13 cellular contexts compared by ENCODE assay signal in genomic region chr2:157375384-157375783, GRCh38. TPM values are rescaled to one million over a fixed set of nuclear protein-coding genes. Genes with fewer than 3 reads are reported as not detected.
DNase-seq lines count a peak whose midpoint lies in the region; ATAC-seq and TF ChIP-seq lines count a peak whose summit lies in the region.
"Had no signal": no experiment of that assay in that cellular context is flagged by ENCODE, and none has a peak within 500 bp of the region (broad histone marks: within the 10 kb centered on the region; RNA-seq: fewer than 3 reads in every experiment).

No MANE protein-coding gene starts in this region.

- no peak for ATAC-seq in right lobe of liver
- ATAC-seq in sciatic nerve: no peak
- ATAC-seq in HG03460 (IDR thresholded peaks at IDR 0.05; ENCODE audit: unreplicated experiment): no peak
- ATAC-seq in naive thymus-derived CD8-positive, alpha-beta T cell: no peak

- H3K9me3 Mint-ChIP-seq in naive thymus-derived CD8-positive, alpha-beta T cell: peaks cover 5 to 27% (median 23%) of the 10 kb centered on the region in 9 donors

- H3K9me2 ChIP-seq in OCI-LY7 (ENCODE audit: insufficient read depth, low read length) (no peaks in the 10 kb centered on the region), hepatocyte (replicated peaks; ENCODE audit: insufficient read depth) (no peaks in the 10 kb centered on the region)

- H3K27ac ChIP-seq in liver (ENCODE audit: low read depth in 1 of 2, low read length in 2 of 2) (no peak overlapping the region), right lobe of liver (no peak overlapping the region), OCI-LY7 (ENCODE audit: low read depth, low read length, poor library complexity, severe bottlenecking) (no peak overlapping the region), hepatocyte (peak overlapping the region; percentile 24)
- H3K27ac ChIP-seq: GM23248, HL-60 had no signal

- H3K36me3 ChIP-seq in liver (ENCODE audit: control insufficient read depth in 4 of 4, insufficient read depth in 3 of 4, low read depth in 1 of 4, low read length in 3 of 4) (no peaks in the 10 kb centered on the region), right lobe of liver (no peaks in the 10 kb centered on the region), OCI-LY7 (ENCODE audit: insufficient read depth, low read length) (no peaks in the 10 kb centered on the region; the same call in 1 of the 2 replicates), hepatocyte (replicated peaks; ENCODE audit: insufficient read depth, low read depth) (no peaks in the 10 kb centered on the region)

- H3K4me2 ChIP-seq in OCI-LY7 (ENCODE audit: low read length) (no peak overlapping the region), hepatocyte (no peak overlapping the region)

- BruUV-seq in OCI-LY7 (replicated peaks; lab: Mats Ljungman, UMichigan): no TSS peak

- TF ChIP-seq RAD21 in liver (IDR thresholded peaks at IDR 0.05): no peak

- H3K36me3 Mint-ChIP-seq in naive thymus-derived CD8-positive, alpha-beta T cell: peaks cover 3 to 25% (median 24%) of the 10 kb centered on the region in 3 donors

- H3K9me3 ChIP-seq in liver (ENCODE audit: control insufficient read depth in 4 of 4, low read length in 3 of 4) (peaks cover 5 to 11% (median 7%) of the 10 kb centered on the region in 4 donors), right lobe of liver (no peaks in the 10 kb centered on the region), OCI-LY7 (ENCODE audit: low read length) (peaks cover 22% of the 10 kb centered on the region; the same call in 1 of the 2 replicates), hepatocyte (ENCODE audit: low read depth) (peaks cover 6% of the 10 kb centered on the region)

- no peaks in the 10 kb centered on the region for H3K4me1 ChIP-seq in liver (ENCODE audit: control insufficient read depth in 4 of 4, insufficient read depth in 4 of 4, low read length in 3 of 4)
- H3K4me1 ChIP-seq in right lobe of liver: no peaks in the 10 kb centered on the region
- H3K4me1 ChIP-seq in OCI-LY7 (ENCODE audit: insufficient read depth, low read length, poor library complexity, severe bottlenecking): no peaks in the 10 kb centered on the region
- H3K4me1 ChIP-seq in hepatocyte (ENCODE audit: insufficient read depth): no peaks in the 10 kb centered on the region

- H4K20me1 ChIP-seq in OCI-LY7 (ENCODE audit: insufficient read depth, low read length) (no peaks in the 10 kb centered on the region), hepatocyte (ENCODE audit: insufficient read depth, poor library complexity, severe bottlenecking) (no peaks in the 10 kb centered on the region)

- H3K27me3 Mint-ChIP-seq in naive thymus-derived CD8-positive, alpha-beta T cell: no peaks in the 10 kb centered on the region
- H3K27me3 Mint-ChIP-seq: B cell; CD4-positive, alpha-beta T cell had no signal

- H3K4me3 Mint-ChIP-seq in naive thymus-derived CD8-positive, alpha-beta T cell: no peak overlapping the region
- H3K4me3 Mint-ChIP-seq: B cell had no signal

- intact Hi-C loops in right lobe of liver (cut with DNase I) (no loop called here), OCI-LY7 (cut with micrococcal nuclease; ENCODE audit: unreplicated experiment) (no loop called here), sciatic nerve (cut with DNase I) (no loop called here)

- WGBS in liver: 96% methylated on average over 1 of the region's 1 CpG
- no CpG with 5 or more reads among the region's 1 CpG for WGBS in right lobe of liver (ENCODE audit: insufficient coverage, low coverage, low lambda C conversion rate, missing lambda C conversion rate)
- 85% methylated on average over 1 of the region's 1 CpG for WGBS in hepatocyte (ENCODE audit: low lambda C conversion rate, missing lambda C conversion rate)

- no peak for TF ChIP-seq POLR2A in right lobe of liver (IDR thresholded peaks at IDR 0.05)

- CTCF ChIA-PET in OCI-LY7 (lab: Charles Lee; ENCODE audit: unreplicated experiment): no interaction called here

- DNase-seq in right lobe of liver (no peak), OCI-LY7 (ENCODE audit: low spot score) (peak; percentile 33), hepatocyte (ENCODE audit: low spot score) (no peak), sciatic nerve (ENCODE audit: low spot score) (no peak)
- DNase-seq in naive thymus-derived CD8-positive, alpha-beta T cell: no peak
- DNase-seq: C1 segment of cervical spinal cord; CD4-positive, alpha-beta T cell; GM23248; H7 had no signal

- H3K4me3 ChIP-seq in liver (ENCODE audit: low read depth in 1 of 3, low read length in 3 of 3) (peak overlapping the region in 2 of 3 donors; percentile 9 to 29), right lobe of liver (no peak overlapping the region), OCI-LY7 (ENCODE audit: low read depth, low read length, poor library complexity, severe bottlenecking) (no peak overlapping the region), hepatocyte (no peak overlapping the region)
- H3K4me3 ChIP-seq: GM23248 had no signal

- TF ChIP-seq CTCF in liver (IDR thresholded peaks at IDR 0.05; ENCODE audit: low read depth, low read length, missing input control): no peak
- TF ChIP-seq CTCF in right lobe of liver (IDR thresholded peaks at IDR 0.05): no peak
- TF ChIP-seq CTCF in OCI-LY7 (conservative IDR thresholded peaks at IDR 0.05; ENCODE audit: low read length): no peak
- TF ChIP-seq CTCF in hepatocyte (IDR thresholded peaks at IDR 0.05; ENCODE audit: poor library complexity): no peak

- H3K27me3 ChIP-seq in liver (ENCODE audit: control insufficient read depth in 4 of 4, insufficient read depth in 4 of 4, low read length in 3 of 4) (no peaks in the 10 kb centered on the region), right lobe of liver (no peaks in the 10 kb centered on the region), hepatocyte (no peaks in the 10 kb centered on the region)

- H3K4me1 Mint-ChIP-seq in naive thymus-derived CD8-positive, alpha-beta T cell: peaks cover 12 to 28% (median 22%) of the 10 kb centered on the region in 4 donors

- POLR2A ChIA-PET in OCI-LY7 (lab: Charles Lee): no interaction called here
- POLR2A ChIA-PET in naive thymus-derived CD8-positive, alpha-beta T cell (lab: Charles Lee): no interaction called here

- H3K79me2 ChIP-seq in OCI-LY7 (ENCODE audit: insufficient read depth, low read depth, low read length) (no peaks in the 10 kb centered on the region), hepatocyte (no peaks in the 10 kb centered on the region)

- H2AFZ ChIP-seq in OCI-LY7 (ENCODE audit: low read length) (no peak overlapping the region), hepatocyte (no peak overlapping the region)
- H2AFZ ChIP-seq: GM23248 had no signal

- no peak overlapping the region for H3K9ac ChIP-seq in liver (ENCODE audit: low read depth in 1 of 2, low read length in 2 of 2)
- H3K9ac ChIP-seq: GM23248 had no signal

- H3K27ac Mint-ChIP-seq in naive thymus-derived CD8-positive, alpha-beta T cell: peak overlapping the region in 4 of 10 donors; percentile 36 to 69 (median 48)
- H3K27ac Mint-ChIP-seq: B cell; CD4-positive, alpha-beta T cell had no signal

TF ChIP-seq in liver, 16 proteins besides CTCF, POLR2A, EP300 and RAD21:
- TF ChIP-seq YY1 (IDR thresholded peaks at IDR 0.05) (no peak), RXRA (IDR thresholded peaks at IDR 0.05) (no peak), GABPA (IDR thresholded peaks at IDR 0.05 in 1 of 2, conservative IDR thresholded peaks at IDR 0.05 in 1 of 2) (no peak), FOXA2 (IDR thresholded peaks at IDR 0.05) (no peak)
- TF ChIP-seq, protein P1, sequence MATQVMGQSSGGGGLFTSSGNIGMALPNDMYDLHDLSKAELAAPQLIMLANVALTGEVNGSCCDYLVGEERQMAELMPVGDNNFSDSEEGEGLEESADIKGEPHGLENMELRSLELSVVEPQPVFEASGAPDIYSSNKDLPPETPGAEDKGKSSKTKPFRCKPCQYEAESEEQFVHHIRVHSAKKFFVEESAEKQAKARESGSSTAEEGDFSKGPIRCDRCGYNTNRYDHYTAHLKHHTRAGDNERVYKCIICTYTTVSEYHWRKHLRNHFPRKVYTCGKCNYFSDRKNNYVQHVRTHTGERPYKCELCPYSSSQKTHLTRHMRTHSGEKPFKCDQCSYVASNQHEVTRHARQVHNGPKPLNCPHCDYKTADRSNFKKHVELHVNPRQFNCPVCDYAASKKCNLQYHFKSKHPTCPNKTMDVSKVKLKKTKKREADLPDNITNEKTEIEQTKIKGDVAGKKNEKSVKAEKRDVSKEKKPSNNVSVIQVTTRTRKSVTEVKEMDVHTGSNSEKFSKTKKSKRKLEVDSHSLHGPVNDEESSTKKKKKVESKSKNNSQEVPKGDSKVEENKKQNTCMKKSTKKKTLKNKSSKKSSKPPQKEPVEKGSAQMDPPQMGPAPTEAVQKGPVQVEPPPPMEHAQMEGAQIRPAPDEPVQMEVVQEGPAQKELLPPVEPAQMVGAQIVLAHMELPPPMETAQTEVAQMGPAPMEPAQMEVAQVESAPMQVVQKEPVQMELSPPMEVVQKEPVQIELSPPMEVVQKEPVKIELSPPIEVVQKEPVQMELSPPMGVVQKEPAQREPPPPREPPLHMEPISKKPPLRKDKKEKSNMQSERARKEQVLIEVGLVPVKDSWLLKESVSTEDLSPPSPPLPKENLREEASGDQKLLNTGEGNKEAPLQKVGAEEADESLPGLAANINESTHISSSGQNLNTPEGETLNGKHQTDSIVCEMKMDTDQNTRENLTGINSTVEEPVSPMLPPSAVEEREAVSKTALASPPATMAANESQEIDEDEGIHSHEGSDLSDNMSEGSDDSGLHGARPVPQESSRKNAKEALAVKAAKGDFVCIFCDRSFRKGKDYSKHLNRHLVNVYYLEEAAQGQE (IDR thresholded peaks at IDR 0.05): no peak

RNA-seq across cellular contexts. Expression of gene ERMN, which starts 49.8 kb away (rescaled TPM):
- total RNA-seq in liver (under 1 TPM in 1 of 2 donors, not detected in 1; 0.08 TPM), right lobe of liver (1 to 10 TPM in 1 of 6 experiments, not detected in 5; 1.3 TPM), OCI-LY7 (2022) (2.1 and 3.7 TPM in 2 replicates), hepatocyte (0.07 and 0.80 TPM in 2 replicates), sciatic nerve (4.6 TPM)
- polyA plus RNA-seq in liver (under 1 TPM in 1 of 2 donors, not detected in 1; 0.05 TPM), hepatocyte (0.24 and 0.64 TPM in 2 replicates)
- 1.4 and 2.2 TPM in 2 replicates for total RNA-seq in OCI-LY7 (2014; rRNA removed; shearing (Covaris generic))
- total RNA-seq in naive thymus-derived CD8-positive, alpha-beta T cell: 1 to 10 TPM; 4.8 to 5.3 TPM
- polyA plus RNA-seq in naive thymus-derived CD8-positive, alpha-beta T cell: under 1 TPM; 0.09 to 0.62 (median 0.58) TPM
- total RNA-seq: GM23248 had no signal
- polyA plus RNA-seq: GM23248 had no signal

Comparison
In these comparisons a context has a peak if more than half of its experiments do, and no peak if none do; other contexts are left out.
1. H3K4me3 ChIP-seq: peak in liver (2 of 3); none in right lobe of liver (0 of 3), OCI-LY7 (single experiment) and hepatocyte (single experiment).